ENCODE assay signal across 1 cellular context in genomic region chr5:93595420-93596136, GRCh38.
A peak's percentile ranks its signal among the peaks of the same experiment; 100 is the strongest.
TF ChIP-seq lines count a peak whose summit lies in the region.

No MANE protein-coding gene starts in this region.

TF ChIP-seq in H1, 55 proteins besides CTCF, POLR2A, EP300 and RAD21:
- TF ChIP-seq BCL11A (IDR thresholded peaks at IDR 0.05; ENCODE audit: low read depth in 2 of 2, low read length in 2 of 2) (no peak), EGR1 (IDR thresholded peaks at IDR 0.05; ENCODE audit: borderline replicate concordance, low read depth, low read length) (no peak), KDM4A (IDR thresholded peaks at IDR 0.05; ENCODE audit: low read depth, low read length, severe bottlenecking) (peak; percentile 3)
TF ChIP-seq in H1: peak in this region for 1.
